Comparison of ENCODE assay signal across 8 cellular contexts in genomic region chr5:59039296-59040006, GRCh38.
DNase-seq lines count a peak whose midpoint lies in the region; ATAC-seq and TF ChIP-seq lines count a peak whose summit lies in the region.

No MANE protein-coding gene starts in this region.

- H3K79me2 ChIP-seq in hepatocyte, result peaks cover 30% of the 10 kb centered on the region

- WGBS in hepatocyte (ENCODE audit: low lambda C conversion rate, missing lambda C conversion rate), result 1% methylated on average over 82 of the region's 86 CpGs

- no peaks in the 10 kb centered on the region for H3K9me3 ChIP-seq in CD8-positive, alpha-beta memory T cell (ENCODE audit: low read length)
- no peaks in the 10 kb centered on the region for H3K9me3 ChIP-seq in ascending aorta
- no peaks in the 10 kb centered on the region for H3K9me3 ChIP-seq in hepatocyte (ENCODE audit: low read depth)

- peak overlapping the region; percentile 86 to 98 (median 92) for H3K4me3 Mint-ChIP-seq in CD8-positive, alpha-beta memory T cell

- H3K27me3 Mint-ChIP-seq in CD8-positive, alpha-beta memory T cell, result peaks cover 0 to 1% of the 10 kb centered on the region in 2 donors

- peak overlapping the region; percentile 88 for H3K4me2 ChIP-seq in hepatocyte

- H3K4me3 ChIP-seq in CD8-positive, alpha-beta memory T cell (ENCODE audit: low read length), result peak overlapping the region; percentile 76
- H3K4me3 ChIP-seq in ascending aorta, result peak overlapping the region; percentile 78 to 80
- peak overlapping the region; percentile 57 for H3K4me3 ChIP-seq in hepatocyte

- peaks cover 47 to 70% (median 56%) of the 10 kb centered on the region in 3 donors for H3K4me1 Mint-ChIP-seq in CD8-positive, alpha-beta memory T cell

- no peaks in the 10 kb centered on the region for H3K36me3 ChIP-seq in CD8-positive, alpha-beta memory T cell (ENCODE audit: insufficient read depth, low read length)
- H3K36me3 ChIP-seq in ascending aorta, result no peaks in the 10 kb centered on the region
- no peaks in the 10 kb centered on the region for H3K36me3 ChIP-seq in hepatocyte (replicated peaks; ENCODE audit: insufficient read depth, low read depth)

- TF ChIP-seq CTCF in ascending aorta (IDR thresholded peaks at IDR 0.05) (no peak), hepatocyte (IDR thresholded peaks at IDR 0.05; ENCODE audit: poor library complexity) (no peak)

- peak overlapping the region; percentile 62 for H3K27ac ChIP-seq in CD8-positive, alpha-beta memory T cell (ENCODE audit: low read depth, low read length)
- H3K27ac ChIP-seq in ascending aorta (peak overlapping the region; percentile 51 to 82), hepatocyte (peak overlapping the region; percentile 77)

- POLR2A ChIA-PET in CD8-positive, alpha-beta memory T cell (lab: Charles Lee), result interaction anchor here (0.6 to 1.8 kb wide), 9 partner anchors 32 to 149 kb away, joined by 3 to 47 read pairs (median 6); no protein-coding TSS in a partner anchor

- H2AFZ ChIP-seq in hepatocyte, result peak overlapping the region; percentile 63

- CTCF ChIA-PET in CD8-positive, alpha-beta memory T cell (lab: Charles Lee), result interaction anchor here (0.6 to 1.8 kb wide), 5 partner anchors 47 to 135 kb away, joined by 3 to 20 read pairs (median 8); no protein-coding TSS in a partner anchor

- H3K27me3 ChIP-seq in CD8-positive, alpha-beta memory T cell (ENCODE audit: insufficient read depth, low read length, poor library complexity, severe bottlenecking), result no peaks in the 10 kb centered on the region
- H3K27me3 ChIP-seq in ascending aorta, result no peaks in the 10 kb centered on the region
- H3K27me3 ChIP-seq in hepatocyte, result no peaks in the 10 kb centered on the region

- peaks cover 46% of the 10 kb centered on the region for H3K4me1 ChIP-seq in CD8-positive, alpha-beta memory T cell (ENCODE audit: insufficient read depth, low read length)
- H3K4me1 ChIP-seq in ascending aorta (peaks cover 0 to 22% of the 10 kb centered on the region in 2 donors), hepatocyte (ENCODE audit: insufficient read depth) (peaks cover 14% of the 10 kb centered on the region)

- intact Hi-C loops in ascending aorta (cut with DNase I), result loop anchor here (1.0 to 10.0 kb wide), 4 partner anchors 88 to 155 kb away; no protein-coding TSS in a partner anchor
- intact Hi-C loops in sciatic nerve (cut with DNase I), result loop anchor here (5.0 kb wide), 1 partner anchor 93 kb away; no protein-coding TSS in a partner anchor

- H4K20me1 ChIP-seq in hepatocyte (ENCODE audit: insufficient read depth, poor library complexity, severe bottlenecking), result no peaks in the 10 kb centered on the region

- peak; percentile 64 for ATAC-seq in GM21360 (IDR thresholded peaks at IDR 0.05; ENCODE audit: unreplicated experiment)
- ATAC-seq in sciatic nerve, result peak; percentile 57

- H3K27ac Mint-ChIP-seq in CD8-positive, alpha-beta memory T cell, result peak overlapping the region; percentile 91 to 99 (median 98)

- peaks cover 0 to 2% (median 0%) of the 10 kb centered on the region in 5 donors for H3K9me3 Mint-ChIP-seq in CD8-positive, alpha-beta memory T cell

- H3K9me2 ChIP-seq in hepatocyte (replicated peaks; ENCODE audit: insufficient read depth), result no peaks in the 10 kb centered on the region

- DNase-seq in CD8-positive, alpha-beta memory T cell, result peak; percentile 80 to 95 (median 92)
- DNase-seq in HT-29 (ENCODE audit: low spot score) (peak; percentile 58), T-helper 2 cell (peak; percentile 56 to 95 (median 79)), ascending aorta (ENCODE audit: low spot score in 2 of 2) (peak; percentile 40 to 93), hepatocyte (ENCODE audit: low spot score) (peak; percentile 81), sciatic nerve (ENCODE audit: low spot score) (peak; percentile 85), COLO829 (ENCODE audit: low spot score) (no peak)

- peaks cover 0 to 43% (median 0%) of the 10 kb centered on the region in 3 donors for H3K36me3 Mint-ChIP-seq in CD8-positive, alpha-beta memory T cell
